ENCODE assay signal across 23 cellular contexts in the genomic region with DNA sequence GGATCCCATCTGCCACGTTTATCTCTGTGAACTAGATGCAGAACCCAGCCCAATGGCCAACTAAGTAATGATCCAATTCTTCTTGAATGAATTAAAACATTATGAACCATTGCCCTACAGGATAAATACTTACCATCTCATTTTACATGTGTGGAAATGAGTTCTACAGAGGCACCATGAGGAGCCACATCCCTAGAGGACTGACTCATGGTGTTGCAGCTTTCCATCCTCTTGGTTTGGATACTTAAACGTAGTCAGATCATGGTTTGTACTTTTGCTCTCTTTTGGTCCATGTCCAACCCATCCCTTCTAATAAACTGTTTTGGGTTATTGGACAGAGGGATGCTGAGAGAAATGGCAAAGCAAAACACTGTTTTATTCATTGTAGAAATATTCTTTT.
"Had no signal": no experiment of that assay in that cellular context is flagged by ENCODE, and none has a peak within 500 bp of the region (broad histone marks: within the 10 kb centered on the region; RNA-seq: fewer than 3 reads in every experiment).

No MANE protein-coding gene starts in this region.

- H3K27ac ChIP-seq: ascending aorta, body of pancreas, VCaP had no signal

- H3K27me3 Mint-ChIP-seq: activated CD4-positive, alpha-beta T cell treated with anti-CD3 and anti-CD28 coated beads for 36 hours; activated CD8-positive, alpha-beta T cell treated with anti-CD3 and anti-CD28 coated beads for 36 hours had no signal

- H3K4me1 Mint-ChIP-seq: activated CD4-positive, alpha-beta T cell treated with anti-CD3 and anti-CD28 coated beads for 36 hours; T-helper 17 cell had no signal

- H3K9me3 ChIP-seq: ascending aorta, body of pancreas had no signal

- DNase-seq: activated CD4-positive, alpha-beta T cell treated with anti-CD3 and anti-CD28 coated beads for 36 hours; activated CD4-positive, CD25-positive, alpha-beta regulatory T cell; activated CD8-positive, alpha-beta memory T cell treated with anti-CD3 and anti-CD28 coated beads, Interleukin-2, amount 50 U/mL, for 4 hours; activated CD8-positive, alpha-beta T cell treated with anti-CD3 and anti-CD28 coated beads for 36 hours; activated naive CD4-positive, alpha-beta T cell treated with anti-CD3 and anti-CD28 coated beads, Interleukin-2, amount 50 U/mL, for 16 hours; activated T-cell treated with anti-CD3 and anti-CD28 coated beads, Interleukin-2, amount 50 U/mL, for 72 hours; amniotic stem cell; body of pancreas; IMR-90; Kasumi-1; KBM-7; NCI-H1048; NCI-H146; NCI-H187 treated with DMSO at 0.1 percent for 48 hours; NCI-H2081 treated with DMSO at 0.1 percent for 48 hours; NCI-H446 treated with DMSO at 0.1 percent for 48 hours; NCI-H526 treated with DMSO at 0.1 percent for 48 hours; SIG-M5; T-helper 17 cell; T-helper 9 cell had no signal

- H3K36me3 ChIP-seq: ascending aorta had no signal

- H3K27me3 ChIP-seq: ascending aorta, body of pancreas had no signal

- H3K4me3 Mint-ChIP-seq: activated CD4-positive, alpha-beta T cell treated with anti-CD3 and anti-CD28 coated beads for 36 hours; activated CD8-positive, alpha-beta T cell treated with anti-CD3 and anti-CD28 coated beads for 36 hours; activated T-cell treated with anti-CD3 and anti-CD28 coated beads, Interleukin-2, amount 50 U/mL, for 72 hours; T-helper 17 cell had no signal

- H3K27ac Mint-ChIP-seq: activated CD4-positive, alpha-beta T cell treated with anti-CD3 and anti-CD28 coated beads for 36 hours; activated CD8-positive, alpha-beta T cell treated with anti-CD3 and anti-CD28 coated beads for 36 hours; activated T-cell treated with anti-CD3 and anti-CD28 coated beads, Interleukin-2, amount 50 U/mL, for 72 hours; activated T-helper 2 cell treated with anti-CD3 and anti-CD28 coated beads, Interferon-gamma antibody, Interleukin-2, Interleukin-4, amounts not matched to agents 10 μg/mL and 5 μg/mL and 100 μg/mL, durations not matched to agents 14 hours and 24 hours and 36 hours; T-helper 17 cell had no signal

- H3K4me3 ChIP-seq: ascending aorta, body of pancreas had no signal

- ATAC-seq: activated CD4-positive, alpha-beta T cell treated with anti-CD3 and anti-CD28 coated beads for 36 hours; activated CD8-positive, alpha-beta T cell treated with anti-CD3 and anti-CD28 coated beads for 36 hours; activated T-cell treated with anti-CD3 and anti-CD28 coated beads, Interleukin-2, amount 50 U/mL, for 72 hours; body of pancreas; T-helper 17 cell had no signal

- H3K9me3 Mint-ChIP-seq: activated CD8-positive, alpha-beta T cell treated with anti-CD3 and anti-CD28 coated beads for 36 hours; activated T-cell treated with anti-CD3 and anti-CD28 coated beads, Interleukin-2, amount 50 U/mL, for 72 hours; activated T-helper 2 cell treated with anti-CD3 and anti-CD28 coated beads, Interferon-gamma antibody, Interleukin-2, Interleukin-4, amounts not matched to agents 10 μg/mL and 5 μg/mL and 100 μg/mL, durations not matched to agents 14 hours and 24 hours and 36 hours had no signal
